In the genomic region with DNA sequence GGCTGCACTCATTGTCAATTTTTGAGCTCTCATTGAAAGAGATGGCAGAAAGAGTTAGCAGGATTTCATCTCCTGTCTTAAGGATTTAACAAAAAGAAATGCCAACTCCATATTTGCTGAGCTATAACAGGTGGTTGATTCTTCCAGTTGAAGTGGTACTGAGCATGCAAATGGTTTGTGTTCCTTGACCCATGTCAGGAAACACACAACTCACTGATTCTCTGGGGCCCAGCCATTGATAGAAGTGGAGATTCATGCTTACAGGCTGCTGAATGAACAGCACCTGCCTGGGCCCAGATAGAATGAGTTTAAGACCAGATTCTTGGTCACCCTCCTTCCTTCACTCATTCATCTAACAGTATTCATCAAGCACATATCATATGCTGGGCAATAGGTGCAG, we compare ENCODE assay signal across 13 cellular contexts.
A peak's percentile ranks its signal among the peaks of the same experiment; 100 is the strongest.
DNase-seq lines count a peak whose midpoint lies in the region; ATAC-seq, FAIRE-seq and TF ChIP-seq lines count a peak whose summit lies in the region.
"Had no signal": no experiment of that assay in that cellular context is flagged by ENCODE, and none has a peak within 500 bp of the region (broad histone marks: within the 10 kb centered on the region; RNA-seq: fewer than 3 reads in every experiment).

No MANE protein-coding gene starts in this region.

- H4K20me1 ChIP-seq in GM23248 (ENCODE audit: insufficient read depth) (no peaks in the 10 kb centered on the region), PC-3 (ENCODE audit: low read length) (no peaks in the 10 kb centered on the region)

- TF ChIP-seq POLR2A in GM12892 (IDR thresholded peaks at IDR 0.05; ENCODE audit: low read depth, low read length) (no peak), spleen (IDR thresholded peaks at IDR 0.05) (no peak)

- BruUV-seq in PC-3 (replicated peaks; lab: Mats Ljungman, UMichigan): no TSS peak

- H3K14ac ChIP-seq in mesenchymal stem cell (ENCODE audit: low read length in 2 of 2) (no peak overlapping the region), trophoblast cell (ENCODE audit: low read length) (no peak overlapping the region)

- no peak overlapping the region for H4K91ac ChIP-seq in mesenchymal stem cell (ENCODE audit: low read length)
- H4K91ac ChIP-seq in trophoblast cell (ENCODE audit: low read depth, low read length): no peak overlapping the region

- H4K12ac ChIP-seq in trophoblast cell (ENCODE audit: low read depth, low read length): no peak overlapping the region

- H3K27ac ChIP-seq in GM23248 (peak overlapping the region; percentile 90), PC-3 (ENCODE audit: low read length) (peak overlapping the region; percentile 88), mesenchymal stem cell (ENCODE audit: low read length, poor library complexity, severe bottlenecking) (no peak overlapping the region), spleen (no peak overlapping the region), trophoblast cell (ENCODE audit: low read depth, low read length) (no peak overlapping the region), left ventricle myocardium inferior (replicated peaks) (no peak overlapping the region)
- H3K27ac ChIP-seq: psoas muscle had no signal

- H2AK5ac ChIP-seq in mesenchymal stem cell (ENCODE audit: low read length, severe bottlenecking) (no peak overlapping the region), trophoblast cell (ENCODE audit: low read length) (no peak overlapping the region)

- H3K27me3 ChIP-seq in GM23248 (replicated peaks; ENCODE audit: insufficient read depth) (no peaks in the 10 kb centered on the region), PC-3 (ENCODE audit: low read length) (no peaks in the 10 kb centered on the region), mesenchymal stem cell (ENCODE audit: control insufficient read depth in 1 of 2, insufficient read depth in 1 of 2, low read length in 2 of 2) (no peaks in the 10 kb centered on the region), spleen (replicated peaks in 1 of 7) (no peaks in the 10 kb centered on the region), trophoblast cell (ENCODE audit: insufficient read depth, low read length) (no peaks in the 10 kb centered on the region), left ventricle myocardium inferior (ENCODE audit: low read depth) (no peaks in the 10 kb centered on the region)
- H3K27me3 ChIP-seq: BE2C had no signal

- H3K79me2 ChIP-seq in GM23248 (ENCODE audit: insufficient read depth) (peaks cover 6% of the 10 kb centered on the region; the same call in 1 of the 2 replicates), PC-3 (ENCODE audit: low read length) (no peaks in the 10 kb centered on the region), trophoblast cell (ENCODE audit: control insufficient read depth, insufficient read depth, low read length, poor library complexity) (no peaks in the 10 kb centered on the region)

- H4K8ac ChIP-seq in mesenchymal stem cell (ENCODE audit: low read length) (no peak overlapping the region), trophoblast cell (ENCODE audit: low read depth, low read length) (no peak overlapping the region)

- H2BK120ac ChIP-seq in mesenchymal stem cell (ENCODE audit: low read depth, low read length) (no peak overlapping the region), trophoblast cell (ENCODE audit: insufficient read depth, low read length, poor library complexity) (no peak overlapping the region)

- DNase-seq in GM12892 (ENCODE audit: insufficient read length) (no peak), GM23248 (no peak), PC-3 (no peak), mesenchymal stem cell (no peak), spleen (no peak), trophoblast cell (no peak), Kasumi-1 (lab: John Stamatoyannopoulos, UW) (no peak), left ventricle myocardium inferior (no peak)
- DNase-seq: activated CD4-positive, alpha-beta memory T cell treated with anti-CD3 and anti-CD28 coated beads for 36 hours; BE2C; NCI-H1105; psoas muscle had no signal

- H3K79me1 ChIP-seq in mesenchymal stem cell (replicated peaks; ENCODE audit: low read length, poor library complexity, severe bottlenecking) (peaks cover 10% of the 10 kb centered on the region), trophoblast cell (ENCODE audit: low read length) (no peaks in the 10 kb centered on the region)

- no peak overlapping the region for H2BK5ac ChIP-seq in mesenchymal stem cell (ENCODE audit: low read depth, low read length, poor library complexity, severe bottlenecking)
- H2BK5ac ChIP-seq in trophoblast cell (ENCODE audit: low read depth, low read length, poor library complexity): no peak overlapping the region

- intact Hi-C loops in PC-3 (cut with micrococcal nuclease) (loop anchor here (5.0 kb wide), 2 partner anchors 53 to 128 kb away; partner anchors contain the start of gene CERS6), spleen (cut with DNase I; ENCODE audit: low total_unique reads) (no loop called here), left ventricle myocardium inferior (cut with micrococcal nuclease) (no loop called here)

- H3K36me3 ChIP-seq in GM23248 (ENCODE audit: low read depth): no peaks in the 10 kb centered on the region
- no peaks in the 10 kb centered on the region for H3K36me3 ChIP-seq in PC-3 (ENCODE audit: low read depth, low read length)
- H3K36me3 ChIP-seq in mesenchymal stem cell (ENCODE audit: control insufficient read depth in 1 of 2, insufficient read depth in 2 of 2, low read depth in 1 of 2, low read length in 2 of 2): no peaks in the 10 kb centered on the region
- H3K36me3 ChIP-seq in spleen: no peaks in the 10 kb centered on the region
- H3K36me3 ChIP-seq in trophoblast cell (ENCODE audit: control insufficient read depth in 1 of 2, insufficient read depth in 2 of 2, low read length in 2 of 2): no peaks in the 10 kb centered on the region
- H3K36me3 ChIP-seq in left ventricle myocardium inferior: no peaks in the 10 kb centered on the region
- H3K36me3 ChIP-seq: BE2C had no signal

- no peak overlapping the region for H3K4me3 ChIP-seq in GM23248
- no peak overlapping the region for H3K4me3 ChIP-seq in PC-3 (ENCODE audit: low read length)
- no peak overlapping the region for H3K4me3 ChIP-seq in mesenchymal stem cell (ENCODE audit: insufficient read depth in 1 of 2, low read depth in 1 of 2, low read length in 2 of 2)
- H3K4me3 ChIP-seq in spleen: no peak overlapping the region
- no peak overlapping the region for H3K4me3 ChIP-seq in trophoblast cell (ENCODE audit: low read depth, low read length)
- H3K4me3 ChIP-seq in left ventricle myocardium inferior: no peak overlapping the region
- H3K4me3 ChIP-seq: HAP-1, psoas muscle had no signal

- POLR2A ChIA-PET in PC-3 (lab: Charles Lee; ENCODE audit: unreplicated experiment): no interaction called here

- CTCF ChIA-PET in PC-3 (lab: Charles Lee): no interaction called here

- H2BK12ac ChIP-seq in mesenchymal stem cell (ENCODE audit: low read length in 2 of 2) (no peak overlapping the region), trophoblast cell (ENCODE audit: low read length) (no peak overlapping the region)

- H2AFZ ChIP-seq in GM23248 (no peak overlapping the region), PC-3 (ENCODE audit: low read length) (no peak overlapping the region), mesenchymal stem cell (ENCODE audit: low read depth, low read length) (no peak overlapping the region), trophoblast cell (ENCODE audit: insufficient read depth, low read length, poor library complexity) (no peak overlapping the region)

- H3K4me1 ChIP-seq in GM23248 (ENCODE audit: insufficient read depth) (peaks cover 20% of the 10 kb centered on the region), PC-3 (ENCODE audit: insufficient read depth, low read length) (peaks cover 35% of the 10 kb centered on the region), mesenchymal stem cell (ENCODE audit: control insufficient read depth, insufficient read depth, low read depth, low read length) (no peaks in the 10 kb centered on the region), spleen (peaks cover 0 to 44% (median 7%) of the 10 kb centered on the region in 6 donors), trophoblast cell (ENCODE audit: control insufficient read depth in 1 of 2, insufficient read depth in 2 of 2, low read length in 2 of 2) (peaks cover 0 to 1% of the 10 kb centered on the region in 2 experiments), left ventricle myocardium inferior (peaks cover 56% of the 10 kb centered on the region)
- H3K4me1 ChIP-seq: HAP-1 had no signal

- H3K23ac ChIP-seq in mesenchymal stem cell (ENCODE audit: low read length in 2 of 2) (no peak overlapping the region), trophoblast cell (ENCODE audit: low read length) (no peak overlapping the region)

- H3K18ac ChIP-seq in mesenchymal stem cell (ENCODE audit: low read depth in 1 of 2, low read length in 2 of 2): no peak overlapping the region
- H3K18ac ChIP-seq in trophoblast cell (ENCODE audit: low read length): no peak overlapping the region

- H3K9me3 ChIP-seq in GM23248 (ENCODE audit: low read depth) (no peaks in the 10 kb centered on the region), PC-3 (ENCODE audit: low read length) (no peaks in the 10 kb centered on the region), mesenchymal stem cell (ENCODE audit: control insufficient read depth, low read length) (no peaks in the 10 kb centered on the region), spleen (no peaks in the 10 kb centered on the region), trophoblast cell (ENCODE audit: insufficient read depth, low read depth, low read length) (no peaks in the 10 kb centered on the region), left ventricle myocardium inferior (replicated peaks) (no peaks in the 10 kb centered on the region)
- H3K9me3 ChIP-seq: BE2C, HAP-1, psoas muscle had no signal

- peaks cover 25% of the 10 kb centered on the region for H3F3A ChIP-seq in GM23248 (ENCODE audit: insufficient read depth)
- H3F3A ChIP-seq in PC-3 (ENCODE audit: low read length, unreplicated experiment): peaks cover 7% of the 10 kb centered on the region

- no peak overlapping the region for H2BK15ac ChIP-seq in mesenchymal stem cell (ENCODE audit: low read depth, poor library complexity, severe bottlenecking)

- peak; percentile 58 for FAIRE-seq in GM12892 (lab: Jason Lieb, UNC)

- no peak overlapping the region for H3K9ac ChIP-seq in GM23248
- peak overlapping the region; percentile 32; the same call in 1 of the 2 replicates for H3K9ac ChIP-seq in PC-3 (ENCODE audit: low read length)
- peak overlapping the region; percentile 86 for H3K9ac ChIP-seq in mesenchymal stem cell (ENCODE audit: low read length)
- H3K9ac ChIP-seq in trophoblast cell (ENCODE audit: low read length): no peak overlapping the region

- H3K4me2 ChIP-seq in GM23248 (ENCODE audit: unreplicated experiment) (no peak overlapping the region), PC-3 (ENCODE audit: low read length) (peak overlapping the region; percentile 59; the same call in 1 of the 2 replicates), mesenchymal stem cell (ENCODE audit: low read length, poor library complexity, severe bottlenecking) (no peak overlapping the region), trophoblast cell (ENCODE audit: low read length) (no peak overlapping the region)

- no peak overlapping the region for H3K4ac ChIP-seq in mesenchymal stem cell (ENCODE audit: low read depth in 1 of 2, low read length in 2 of 2)
- no peak overlapping the region for H3K4ac ChIP-seq in trophoblast cell (ENCODE audit: low read depth, low read length)

- TF ChIP-seq CTCF in PC-3 (conservative IDR thresholded peaks at IDR 0.05; ENCODE audit: low read depth, low read length) (no peak), spleen (IDR thresholded peaks at IDR 0.05 in 8 of 11, conservative IDR thresholded peaks at IDR 0.05 in 3 of 11) (no peak), left ventricle myocardium inferior (IDR thresholded peaks at IDR 0.05; ENCODE audit: borderline replicate concordance) (no peak)

- in situ Hi-C loops in GM23248 (cut with MboI): no loop called here

- no peak for ATAC-seq in PC-3

- no peaks in the 10 kb centered on the region for H3K9me2 ChIP-seq in GM23248 (ENCODE audit: insufficient read depth)
- H3K9me2 ChIP-seq in PC-3 (replicated peaks; ENCODE audit: low read length): no peaks in the 10 kb centered on the region

Comparison
In these comparisons a context has a peak if more than half of its experiments do, and no peak if none do; other contexts are left out.
1. H3K27ac ChIP-seq: peak in GM23248 (single experiment) and PC-3 (single experiment); none in mesenchymal stem cell (single experiment), spleen (0 of 8), trophoblast cell (single experiment) and left ventricle myocardium inferior (single experiment).
2. H3K9ac ChIP-seq: peak in PC-3 (single experiment) and mesenchymal stem cell (single experiment); none in GM23248 (single experiment) and trophoblast cell (single experiment).